In genomic region chr9:27206041-27206440, GRCh38 we compare ENCODE assay signal across 23 cellular contexts.
"Had no signal": no experiment of that assay in that cellular context is flagged by ENCODE, and none has a peak within 500 bp of the region (broad histone marks: within the 10 kb centered on the region; RNA-seq: fewer than 3 reads in every experiment).

No MANE protein-coding gene starts in this region.

- H3K9me3 Mint-ChIP-seq: mesothelial cell of epicardium; naive B cell; nephron progenitor cell; neural progenitor cell; stimulated activated memory B cell treated with anti-CD40 and anti-IgM and Interleukin-4, amounts not matched to agents 10 μg/mL and 1 μg/mL and 100 μg/mL, for 72 hours had no signal

- H3K4me1 Mint-ChIP-seq: naive B cell; natural killer cell; neural progenitor cell; stimulated activated memory B cell treated with anti-CD40 and anti-IgM and Interleukin-4, amounts not matched to agents 10 μg/mL and 1 μg/mL and 100 μg/mL, for 72 hours had no signal

- DNase-seq: islet precursor cell; left ventricle myocardium inferior; mesendoderm; naive B cell; natural killer cell; nephron progenitor cell; occipital lobe; right lobe of liver; spleen; stimulated activated CD4-positive, alpha-beta T cell treated with anti-CD3 and anti-CD28 coated beads, Interleukin-2, amount 100 ng/mL, for 48 hours; stimulated activated CD4-positive, alpha-beta T cell treated with anti-CD3 and anti-CD28 coated beads, Interleukin-4, amount 100 ng/mL, for 4 hours; stimulated activated CD8-positive, alpha-beta memory T cell treated with anti-CD3 and anti-CD28 coated beads, Interleukin-4, amount 100 ng/mL, for 48 hours; stimulated activated naive CD8-positive, alpha-beta T cell treated with anti-CD3 and anti-CD28 coated beads, Interleukin-15, Interleukin-2, amounts not matched to agents 100 U/mL and 50 U/mL, for 24 hours; stomach; testis; thyroid gland; transverse colon; upper lobe of right lung; uterus had no signal

- H3K27ac Mint-ChIP-seq: mesothelial cell of epicardium; naive B cell; natural killer cell; nephron progenitor cell; neural progenitor cell; progenitor cell of endocrine pancreas; stimulated activated memory B cell treated with anti-CD40 and anti-IgM and Interleukin-4, amounts not matched to agents 10 μg/mL and 1 μg/mL and 100 μg/mL, for 72 hours had no signal

- H3K36me3 Mint-ChIP-seq: mesothelial cell of epicardium; naive B cell; natural killer cell; neural progenitor cell; stimulated activated memory B cell treated with anti-CD40 and anti-IgM and Interleukin-4, amounts not matched to agents 10 μg/mL and 1 μg/mL and 100 μg/mL, for 72 hours had no signal

- H3K27me3 Mint-ChIP-seq: progenitor cell of endocrine pancreas; stimulated activated memory B cell treated with anti-CD40 and anti-IgM and Interleukin-4, amounts not matched to agents 10 μg/mL and 1 μg/mL and 100 μg/mL, for 72 hours had no signal

- H3K4me3 Mint-ChIP-seq: mesothelial cell of epicardium; naive B cell; natural killer cell; nephron progenitor cell; neural progenitor cell; stimulated activated memory B cell treated with anti-CD40 and anti-IgM and Interleukin-4, amounts not matched to agents 10 μg/mL and 1 μg/mL and 100 μg/mL, for 72 hours had no signal
